ENCODE assay signal across 9 cellular contexts in the genomic region with DNA sequence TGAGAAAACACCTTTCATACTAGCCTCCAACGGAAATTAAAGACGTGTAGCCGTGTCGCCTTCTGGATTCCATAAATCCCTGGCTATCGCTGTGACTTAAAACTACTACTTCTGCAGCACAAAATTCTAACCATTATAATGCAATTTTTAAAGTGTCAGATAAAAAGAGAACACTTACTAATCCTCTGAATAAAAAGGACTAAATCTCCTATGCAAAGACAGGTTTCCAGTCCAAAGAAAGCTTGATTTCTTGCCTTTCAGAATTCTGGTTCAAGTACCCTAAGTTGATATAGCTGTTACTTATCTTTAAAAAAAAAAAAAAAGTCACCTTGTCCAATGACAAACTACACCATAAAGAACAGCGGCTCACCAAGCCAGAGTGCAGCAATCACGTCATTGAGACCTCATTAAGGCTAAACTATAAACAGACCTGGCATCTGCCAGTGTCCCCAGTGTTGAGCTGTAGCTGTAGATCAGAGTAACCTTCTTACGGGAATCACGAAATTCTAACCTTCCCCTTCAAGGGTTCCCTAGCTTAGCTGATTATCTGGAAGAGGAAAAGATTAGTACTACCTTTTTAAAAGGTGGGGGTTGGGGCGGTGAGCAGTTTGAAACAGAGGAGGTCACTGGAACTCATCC. TPM values are rescaled to one million over a fixed set of nuclear protein-coding genes. Genes with fewer than 3 reads are reported as not detected.
DNase-seq lines count a peak whose midpoint lies in the region; ATAC-seq, FAIRE-seq and TF ChIP-seq lines count a peak whose summit lies in the region.
"Had no signal": no experiment of that assay in that cellular context is flagged by ENCODE, and none has a peak within 500 bp of the region (broad histone marks: within the 10 kb centered on the region; RNA-seq: fewer than 3 reads in every experiment).

No MANE protein-coding gene starts in this region.

- TF ChIP-seq EP300 in HepG2 (IDR thresholded peaks at IDR 0.05; ENCODE audit: low read depth in 2 of 2, low read length in 2 of 2) (no peak), HepG2 (CRISPR knock-in tag; IDR thresholded peaks at IDR 0.05; ENCODE audit: borderline replicate concordance) (no peak)

- H3K9me3 ChIP-seq in HepG2 (ENCODE audit: low read length) (no peaks in the 10 kb centered on the region), right lobe of liver (no peaks in the 10 kb centered on the region), T-helper 17 cell (ENCODE audit: control insufficient read depth, low read length, poor library complexity, severe bottlenecking) (no peaks in the 10 kb centered on the region), hepatocyte (ENCODE audit: low read depth) (no peaks in the 10 kb centered on the region)

- H4K20me1 ChIP-seq in HepG2 (ENCODE audit: insufficient read depth, low read length) (no peaks in the 10 kb centered on the region), hepatocyte (ENCODE audit: insufficient read depth, poor library complexity, severe bottlenecking) (no peaks in the 10 kb centered on the region)

- H3K4me1 ChIP-seq in HepG2 (ENCODE audit: insufficient read depth, low read length), result peaks cover 32% of the 10 kb centered on the region
- no peaks in the 10 kb centered on the region for H3K4me1 ChIP-seq in right lobe of liver
- H3K4me1 ChIP-seq in hepatocyte (ENCODE audit: insufficient read depth), result peaks cover 23% of the 10 kb centered on the region

- no peaks in the 10 kb centered on the region for H3K9me2 ChIP-seq in hepatocyte (replicated peaks; ENCODE audit: insufficient read depth)

- no peak for TF ChIP-seq RAD21 in HepG2 (CRISPR knock-in tag; IDR thresholded peaks at IDR 0.05)

- H3K36me3 Mint-ChIP-seq in T-helper 17 cell (ENCODE audit: low read depth) (peaks cover 11% of the 10 kb centered on the region), type B pancreatic cell (peaks cover 25% of the 10 kb centered on the region)

- H3K27me3 ChIP-seq in HepG2 (ENCODE audit: control insufficient read depth in 1 of 2, insufficient read depth in 2 of 2, low read length in 2 of 2), result no peaks in the 10 kb centered on the region
- no peaks in the 10 kb centered on the region for H3K27me3 ChIP-seq in right lobe of liver
- H3K27me3 ChIP-seq in hepatocyte, result no peaks in the 10 kb centered on the region

- H3K79me2 ChIP-seq in HepG2 (ENCODE audit: insufficient read depth, low read length), result no peaks in the 10 kb centered on the region
- H3K79me2 ChIP-seq in hepatocyte, result peaks cover 24% of the 10 kb centered on the region

- no peak overlapping the region for H3K4me3 ChIP-seq in HepG2 (replicated peaks in 1 of 3; ENCODE audit: insufficient read depth in 1 of 3, low read depth in 2 of 3, low read length in 3 of 3)
- no peak overlapping the region for H3K4me3 ChIP-seq in right lobe of liver
- no peak overlapping the region for H3K4me3 ChIP-seq in hepatocyte

- no peaks in the 10 kb centered on the region for H3K9me3 Mint-ChIP-seq in type B pancreatic cell

- no peak for DNase-seq in HepG2 (ENCODE audit: low spot score)
- DNase-seq in right lobe of liver, result no peak
- DNase-seq in T-helper 17 cell, result no peak
- DNase-seq in hepatocyte (ENCODE audit: low spot score), result peak; percentile 38
- DNase-seq in type B pancreatic cell (ENCODE audit: extremely low spot score, unreplicated experiment), result no peak
- no peak for DNase-seq in GM13976 (ENCODE audit: low spot score)
- no peak for DNase-seq in activated CD4-positive, alpha-beta T cell treated with anti-CD3 and anti-CD28 coated beads for 4 hours

- no peak overlapping the region for H3K27ac Mint-ChIP-seq in T-helper 17 cell
- H3K27ac Mint-ChIP-seq in type B pancreatic cell, result peak overlapping the region; percentile 78

- no peak overlapping the region for H3K27ac ChIP-seq in HepG2 (ENCODE audit: extremely low read length, insufficient read depth, low read length)
- H3K27ac ChIP-seq in right lobe of liver, result no peak overlapping the region
- peak overlapping the region; percentile 16 for H3K27ac ChIP-seq in hepatocyte

- CTCF ChIA-PET in HepG2 (lab: Yijun Ruan, JAX; ENCODE audit: low intra/inter-chr PET ratio, low total read pairs), result no interaction called here

- no peak for FAIRE-seq in HepG2 (lab: Jason Lieb, UNC)

- H2AFZ ChIP-seq in HepG2 (ENCODE audit: low read length) (no peak overlapping the region), hepatocyte (no peak overlapping the region)

- H3K4me1 Mint-ChIP-seq in T-helper 17 cell (peaks cover 19% of the 10 kb centered on the region), type B pancreatic cell (ENCODE audit: unreplicated experiment) (peaks cover 28% of the 10 kb centered on the region)

- in situ Hi-C loops in HepG2 (cut with HindIII; ENCODE audit: extremely low pct_ligation_motif_present, low pct_unique_long_range_greater_than_20kb), result loop anchor here (5.0 kb wide), 1 partner anchor 118 kb away; no protein-coding TSS in a partner anchor
- in situ Hi-C loops in GM13976 (cut with MboI; ENCODE audit: low sequenced_read_pairs, unreplicated experiment), result loop anchor here (10.0 kb wide), 1 partner anchor 111 kb away; no protein-coding TSS in a partner anchor

- H3K4me3 Mint-ChIP-seq in T-helper 17 cell (peak overlapping the region; percentile 98), type B pancreatic cell (peak overlapping the region; percentile 84)

- intact Hi-C loops in HepG2 (cut with micrococcal nuclease; ENCODE audit: unreplicated experiment), result loop anchor here (2.0 to 10.0 kb wide), 2 partner anchors 27 to 229 kb away; a partner anchor contains a TSS
- intact Hi-C loops in right lobe of liver (cut with DNase I), result loop anchor here (5.0 kb wide), 1 partner anchor 118 kb away; no protein-coding TSS in a partner anchor

- H3K4me2 ChIP-seq in HepG2 (ENCODE audit: low read depth, low read length), result peak overlapping the region; percentile 81; the same call in 1 of the 2 replicates
- peak overlapping the region; percentile 83 for H3K4me2 ChIP-seq in hepatocyte

- TF ChIP-seq POLR2A in HepG2 (IDR thresholded peaks at IDR 0.05; ENCODE audit: insufficient read depth in 1 of 2, low read depth in 2 of 2, low read length in 2 of 2), result no peak
- TF ChIP-seq POLR2A in right lobe of liver (IDR thresholded peaks at IDR 0.05), result no peak

- 90% methylated on average over 10 of the region's 10 CpGs for WGBS in HepG2 (ENCODE audit: low lambda C conversion rate)
- WGBS in right lobe of liver (ENCODE audit: insufficient coverage, low coverage, low lambda C conversion rate, missing lambda C conversion rate), result 79% methylated on average over 8 of the region's 10 CpGs
- WGBS in hepatocyte (ENCODE audit: low lambda C conversion rate, missing lambda C conversion rate), result 48% methylated on average over 10 of the region's 10 CpGs

- peaks cover 8% of the 10 kb centered on the region for H3K27me3 Mint-ChIP-seq in T-helper 17 cell
- H3K27me3 Mint-ChIP-seq in type B pancreatic cell, result peaks cover 3% of the 10 kb centered on the region

- H3K9ac ChIP-seq in HepG2 (ENCODE audit: insufficient read depth, low read depth, low read length), result no peak overlapping the region

- TF ChIP-seq CTCF in HepG2 (CRISPR knock-in tag; IDR thresholded peaks at IDR 0.05) (no peak), right lobe of liver (IDR thresholded peaks at IDR 0.05) (no peak), hepatocyte (IDR thresholded peaks at IDR 0.05; ENCODE audit: poor library complexity) (no peak), type B pancreatic cell (conservative IDR thresholded peaks at IDR 0.05) (no peak), GM13976 (IDR thresholded peaks at IDR 0.05; ENCODE audit: borderline replicate concordance, control extremely low read depth, extremely low read depth, insufficient read depth, missing control alignments) (no peak)

- ATAC-seq in HepG2 (no peak), right lobe of liver (no peak), T-helper 17 cell (no peak), GM18519 (IDR thresholded peaks at IDR 0.05; ENCODE audit: low FRiP score, unreplicated experiment) (no peak)

- POLR2A ChIA-PET in HepG2 (lab: Yijun Ruan, JAX), result no interaction called here

- H3K36me3 ChIP-seq in HepG2 (replicated peaks in 1 of 2; ENCODE audit: control insufficient read depth in 1 of 2, insufficient read depth in 2 of 2, low read length in 2 of 2), result peaks cover 0 to 3% of the 10 kb centered on the region in 2 experiments; a peak in 2 of 5 replicates
- peaks cover 0 to 2% (median 0%) of the 10 kb centered on the region in 4 donors for H3K36me3 ChIP-seq in right lobe of liver
- H3K36me3 ChIP-seq in hepatocyte (replicated peaks; ENCODE audit: insufficient read depth, low read depth), result no peaks in the 10 kb centered on the region

- BruUV-seq in HepG2 (replicated peaks; lab: Mats Ljungman, UMichigan), result no TSS peak

RNA-seq across cellular contexts. Expression of a gene that starts 2.2 kb away (rescaled TPM):
- total RNA-seq in HepG2 (2016; rRNA removed; fragmentation: Illumina TruSeq; extraction: Trizol), result 7.8 and 12.7 TPM in 2 replicates
- 3.7 and 3.9 TPM in 2 replicates for total RNA-seq in HepG2 (2016; cell fraction: cytosol; rRNA removed; fragmentation: Illumina TruSeq; extraction: Trizol; ENCODE audit: low read depth)
- 7.1 and 13.0 TPM in 2 replicates for total RNA-seq in HepG2 (2016; cell fraction: insoluble cytoplasmic fraction; rRNA removed; fragmentation: Illumina TruSeq; extraction: Trizol)
- total RNA-seq in HepG2 (2016; cell fraction: membrane; rRNA removed; fragmentation: Illumina TruSeq; extraction: Trizol), result 6.1 and 6.4 TPM in 2 replicates
- total RNA-seq in HepG2 (2016; cell fraction: nucleus; rRNA removed; fragmentation: Illumina TruSeq; extraction: Trizol), result 22.3 and 24.4 TPM in 2 replicates
- 12.5 and 14.1 TPM in 2 replicates for polyA plus RNA-seq in HepG2 (2011; rRNA removed)
- polyA plus RNA-seq in HepG2 (2011; cell fraction: cytosol; rRNA removed), result 5.2 and 6.5 TPM in 2 replicates
- 37.7 and 46.7 TPM in 2 replicates for polyA plus RNA-seq in HepG2 (2011; cell fraction: nucleus; rRNA removed)
- 9.2 and 10.3 TPM in 2 replicates for polyA plus RNA-seq in HepG2 (2012)
- 2.0 and 2.8 TPM in 2 replicates for polyA plus RNA-seq in HepG2 (2016; cell fraction: cytosol; fragmentation: Illumina TruSeq; extraction: Trizol; ENCODE audit: low read depth)
- 5.0 and 5.7 TPM in 2 replicates for polyA plus RNA-seq in HepG2 (2016; cell fraction: insoluble cytoplasmic fraction; fragmentation: Illumina TruSeq; extraction: Trizol; ENCODE audit: low read depth)
- 2.0 and 2.9 TPM in 2 replicates for polyA plus RNA-seq in HepG2 (2016; cell fraction: membrane; fragmentation: Illumina TruSeq; extraction: Trizol; ENCODE audit: low read depth)
- 29.7 TPM in 2 replicates for polyA plus RNA-seq in HepG2 (2016; cell fraction: nucleus; fragmentation: Illumina TruSeq; extraction: Trizol; ENCODE audit: insufficient read depth, low read depth)
- polyA minus RNA-seq in HepG2 (2011; rRNA and poly(A)+ RNA removed; ENCODE audit: low replicate concordance), result 15.6 and 37.4 TPM in 2 replicates
- polyA minus RNA-seq in HepG2 (2011; cell fraction: cytosol; rRNA and poly(A)+ RNA removed), result 5.2 and 7.6 TPM in 2 replicates
- polyA minus RNA-seq in HepG2 (2011; cell fraction: nucleus; rRNA and poly(A)+ RNA removed), result 30.0 and 32.6 TPM in 2 replicates
- total RNA-seq in right lobe of liver, result 1 to 10 TPM; 5.5 to 9.4 (median 7.6) TPM
- 10 to 100 TPM; 17.5 to 17.6 TPM for total RNA-seq in T-helper 17 cell
- 27.1 and 27.8 TPM in 2 replicates for total RNA-seq in hepatocyte
- 36.5 and 41.4 TPM in 2 replicates for polyA plus RNA-seq in hepatocyte
- total RNA-seq in type B pancreatic cell (ENCODE audit: low replicate concordance), result 39.3 and 61.2 TPM in 2 replicates

RNA-seq across cellular contexts. Expression of a gene that starts 16.0 kb away (rescaled TPM):
- total RNA-seq in HepG2 (2016; rRNA removed; fragmentation: Illumina TruSeq; extraction: Trizol) (not detected in 2 replicates), right lobe of liver (not detected), T-helper 17 cell (not detected), hepatocyte (not detected in 2 replicates), type B pancreatic cell (ENCODE audit: low replicate concordance) (not detected in 2 replicates)
- total RNA-seq in HepG2 (2016; cell fraction: cytosol; rRNA removed; fragmentation: Illumina TruSeq; extraction: Trizol; ENCODE audit: low read depth), result not detected in 2 replicates
- not detected in 2 replicates for total RNA-seq in HepG2 (2016; cell fraction: insoluble cytoplasmic fraction; rRNA removed; fragmentation: Illumina TruSeq; extraction: Trizol)
- total RNA-seq in HepG2 (2016; cell fraction: membrane; rRNA removed; fragmentation: Illumina TruSeq; extraction: Trizol), result not detected in 2 replicates
- total RNA-seq in HepG2 (2016; cell fraction: nucleus; rRNA removed; fragmentation: Illumina TruSeq; extraction: Trizol), result not detected in 2 replicates
- polyA plus RNA-seq in HepG2 (2011; rRNA removed) (not detected in 2 replicates), hepatocyte (not detected in 2 replicates)
- not detected in 2 replicates for polyA plus RNA-seq in HepG2 (2011; cell fraction: cytosol; rRNA removed)
- not detected in 2 replicates for polyA plus RNA-seq in HepG2 (2011; cell fraction: nucleus; rRNA removed)
- not detected in 2 replicates for polyA plus RNA-seq in HepG2 (2012)
- polyA plus RNA-seq in HepG2 (2016; cell fraction: cytosol; fragmentation: Illumina TruSeq; extraction: Trizol; ENCODE audit: low read depth), result not detected in 2 replicates
- not detected in 2 replicates for polyA plus RNA-seq in HepG2 (2016; cell fraction: insoluble cytoplasmic fraction; fragmentation: Illumina TruSeq; extraction: Trizol; ENCODE audit: low read depth)
- not detected in 2 replicates for polyA plus RNA-seq in HepG2 (2016; cell fraction: membrane; fragmentation: Illumina TruSeq; extraction: Trizol; ENCODE audit: low read depth)
- polyA plus RNA-seq in HepG2 (2016; cell fraction: nucleus; fragmentation: Illumina TruSeq; extraction: Trizol; ENCODE audit: insufficient read depth, low read depth), result not detected in 2 replicates
- not detected in 2 replicates for polyA minus RNA-seq in HepG2 (2011; rRNA and poly(A)+ RNA removed; ENCODE audit: low replicate concordance)
- polyA minus RNA-seq in HepG2 (2011; cell fraction: cytosol; rRNA and poly(A)+ RNA removed), result not detected in 2 replicates
- not detected in 2 replicates for polyA minus RNA-seq in HepG2 (2011; cell fraction: nucleus; rRNA and poly(A)+ RNA removed)
- total RNA-seq: omental fat pad had no signal

RNA-seq across cellular contexts. Expression of a gene that starts 37.3 kb away (rescaled TPM):
- total RNA-seq in HepG2 (2016; rRNA removed; fragmentation: Illumina TruSeq; extraction: Trizol) (not detected in 2 replicates), right lobe of liver (not detected), T-helper 17 cell (not detected), hepatocyte (not detected in 2 replicates), type B pancreatic cell (ENCODE audit: low replicate concordance) (not detected in 2 replicates)
- not detected in 2 replicates for total RNA-seq in HepG2 (2016; cell fraction: cytosol; rRNA removed; fragmentation: Illumina TruSeq; extraction: Trizol; ENCODE audit: low read depth)
- not detected in 2 replicates for total RNA-seq in HepG2 (2016; cell fraction: insoluble cytoplasmic fraction; rRNA removed; fragmentation: Illumina TruSeq; extraction: Trizol)
- not detected in 2 replicates for total RNA-seq in HepG2 (2016; cell fraction: membrane; rRNA removed; fragmentation: Illumina TruSeq; extraction: Trizol)
- not detected in 2 replicates for total RNA-seq in HepG2 (2016; cell fraction: nucleus; rRNA removed; fragmentation: Illumina TruSeq; extraction: Trizol)
- polyA plus RNA-seq in HepG2 (2011; rRNA removed) (not detected in 2 replicates), hepatocyte (not detected in 2 replicates)
- not detected in 2 replicates for polyA plus RNA-seq in HepG2 (2011; cell fraction: cytosol; rRNA removed)
- not detected in 2 replicates for polyA plus RNA-seq in HepG2 (2011; cell fraction: nucleus; rRNA removed)
- not detected in 2 replicates for polyA plus RNA-seq in HepG2 (2012)
- polyA plus RNA-seq in HepG2 (2016; cell fraction: cytosol; fragmentation: Illumina TruSeq; extraction: Trizol; ENCODE audit: low read depth), result not detected in 2 replicates
- not detected in 2 replicates for polyA plus RNA-seq in HepG2 (2016; cell fraction: insoluble cytoplasmic fraction; fragmentation: Illumina TruSeq; extraction: Trizol; ENCODE audit: low read depth)
- polyA plus RNA-seq in HepG2 (2016; cell fraction: membrane; fragmentation: Illumina TruSeq; extraction: Trizol; ENCODE audit: low read depth), result not detected in 2 replicates
- not detected in 2 replicates for polyA plus RNA-seq in HepG2 (2016; cell fraction: nucleus; fragmentation: Illumina TruSeq; extraction: Trizol; ENCODE audit: insufficient read depth, low read depth)
- polyA minus RNA-seq in HepG2 (2011; rRNA and poly(A)+ RNA removed; ENCODE audit: low replicate concordance), result not detected in 2 replicates
- not detected in 2 replicates for polyA minus RNA-seq in HepG2 (2011; cell fraction: cytosol; rRNA and poly(A)+ RNA removed)
- polyA minus RNA-seq in HepG2 (2011; cell fraction: nucleus; rRNA and poly(A)+ RNA removed), result not detected in 2 replicates
